In the genomic region with DNA sequence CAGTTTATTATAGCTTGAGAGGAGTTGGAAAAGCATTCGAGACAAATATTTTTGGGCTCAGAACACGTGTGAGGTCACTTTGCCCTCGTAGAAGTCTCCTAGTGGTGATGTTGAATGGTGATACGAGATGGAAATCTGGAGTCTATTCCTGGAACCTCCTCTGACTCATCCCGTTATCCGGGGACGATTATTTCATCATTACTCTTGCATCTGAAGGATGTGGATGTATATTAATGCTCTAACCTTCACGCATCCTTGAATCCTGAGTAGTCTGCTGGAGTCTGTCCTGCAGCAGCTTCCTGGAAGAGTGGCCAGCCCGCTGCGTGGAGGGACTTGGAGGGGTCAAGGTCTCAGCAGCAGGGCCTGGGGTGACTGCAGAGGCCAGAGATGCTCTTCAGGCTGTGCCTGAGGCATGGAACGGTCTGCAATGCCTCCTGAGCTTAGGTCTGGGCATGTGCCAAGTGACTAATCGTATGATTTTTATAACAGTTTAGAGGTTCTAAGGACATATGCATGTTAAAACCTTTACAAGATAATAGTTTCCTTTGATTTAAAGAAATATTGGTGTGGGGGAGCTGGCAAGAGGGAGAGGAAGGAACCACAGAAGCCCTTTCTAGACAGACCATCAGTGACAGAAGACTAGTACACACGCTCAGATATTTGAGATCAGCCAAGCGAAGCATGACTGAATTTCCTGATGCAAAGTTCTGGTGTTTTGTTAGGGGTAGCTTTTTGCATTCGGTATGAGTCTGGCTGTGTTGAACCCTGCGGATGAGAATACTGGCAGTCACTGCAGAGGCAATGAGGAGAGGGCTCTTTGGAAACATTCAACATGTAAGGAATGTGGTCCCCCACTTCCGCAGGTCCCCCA, we compare ENCODE assay signal across 9 cellular contexts.
DNase-seq lines count a peak whose midpoint lies in the region; ATAC-seq and TF ChIP-seq lines count a peak whose summit lies in the region.
"Had no signal": no experiment of that assay in that cellular context is flagged by ENCODE, and none has a peak within 500 bp of the region (broad histone marks: within the 10 kb centered on the region; RNA-seq: fewer than 3 reads in every experiment).

No MANE protein-coding gene starts in this region.

- no peak for TF ChIP-seq POLR2A in body of pancreas (IDR thresholded peaks at IDR 0.05)

- no peaks in the 10 kb centered on the region for H3K79me2 ChIP-seq in osteoblast (ENCODE audit: insufficient read depth, low read length)

- H3K4me2 ChIP-seq in osteoblast (ENCODE audit: insufficient read depth, low read length), result no peak overlapping the region

- TF ChIP-seq CTCF in body of pancreas (IDR thresholded peaks at IDR 0.05), result no peak
- TF ChIP-seq CTCF in osteoblast (IDR thresholded peaks at IDR 0.05; ENCODE audit: extremely low read depth, low read depth, low read length), result no peak

- DNase-seq in body of pancreas, result peak in 1 of 4 donors; percentile 10
- DNase-seq in activated CD4-positive, alpha-beta T cell treated with anti-CD3 and anti-CD28 coated beads, Interleukin-2, amount 50 U/mL, for 48 hours, result no peak
- DNase-seq in osteoblast (ENCODE audit: insufficient read length, low spot score, missing footprints), result no peak
- DNase-seq in stimulated activated CD4-positive, alpha-beta T cell treated with anti-CD3 and anti-CD28 coated beads, Interleukin-15, amount 100 ng/mL, for 24 hours, result no peak
- no peak for DNase-seq in occipital lobe (lab: John Stamatoyannopoulos, UW)

- WGBS in body of pancreas, 2 donors, result 62 to 70% methylated on average over 17 of the region's 17 CpGs

- H3K36me3 ChIP-seq in body of pancreas (replicated peaks in 1 of 2; ENCODE audit: insufficient read depth in 1 of 2, low read depth in 2 of 2), result no peaks in the 10 kb centered on the region
- H3K36me3 ChIP-seq in skeletal muscle tissue (ENCODE audit: control insufficient read depth in 3 of 3, insufficient read depth in 3 of 3, low read length in 3 of 3), result no peaks in the 10 kb centered on the region
- no peaks in the 10 kb centered on the region for H3K36me3 ChIP-seq in osteoblast (ENCODE audit: insufficient read depth, low read length)

- peak overlapping the region in 1 of 3 donors; percentile 46 for H3K9ac ChIP-seq in skeletal muscle tissue (ENCODE audit: low read depth in 1 of 3, low read length in 3 of 3)

- no peak overlapping the region for H3K4me3 ChIP-seq in body of pancreas
- H3K4me3 ChIP-seq in skeletal muscle tissue (ENCODE audit: low read length in 3 of 3), result peak overlapping the region in 1 of 3 donors; percentile 24
- no peak overlapping the region for H3K4me3 ChIP-seq in osteoblast (ENCODE audit: insufficient read depth, low read length)

- H3K4me1 ChIP-seq in body of pancreas (no peaks in the 10 kb centered on the region), skeletal muscle tissue (ENCODE audit: control insufficient read depth in 3 of 3, insufficient read depth in 3 of 3, low read length in 3 of 3) (peaks cover 11 to 21% (median 14%) of the 10 kb centered on the region in 3 donors), osteoblast (ENCODE audit: insufficient read depth, low read length) (no peaks in the 10 kb centered on the region)

- H3K9me3 ChIP-seq in body of pancreas, result no peaks in the 10 kb centered on the region
- no peaks in the 10 kb centered on the region for H3K9me3 ChIP-seq in skeletal muscle tissue (ENCODE audit: control insufficient read depth in 3 of 3, low read length in 3 of 3)
- no peaks in the 10 kb centered on the region for H3K9me3 ChIP-seq in osteoblast (ENCODE audit: low read depth, low read length)

- no peak overlapping the region for H3K27ac ChIP-seq in body of pancreas
- peak overlapping the region; percentile 80 for H3K27ac ChIP-seq in skeletal muscle tissue (ENCODE audit: low read depth, low read length)
- no peak overlapping the region for H3K27ac ChIP-seq in osteoblast (ENCODE audit: low read depth, low read length)

- H3K27me3 ChIP-seq in body of pancreas (no peaks in the 10 kb centered on the region), skeletal muscle tissue (ENCODE audit: control insufficient read depth in 3 of 3, insufficient read depth in 3 of 3, low read length in 3 of 3) (no peaks in the 10 kb centered on the region), osteoblast (ENCODE audit: insufficient read depth, low read length) (no peaks in the 10 kb centered on the region)

- peak; percentile 92 for ATAC-seq in GM18861 (IDR thresholded peaks at IDR 0.05; ENCODE audit: unreplicated experiment)
- peak; percentile 91 for ATAC-seq in HG03103 (IDR thresholded peaks at IDR 0.05; ENCODE audit: low read depth, unreplicated experiment)
- peak; percentile 27 for ATAC-seq in body of pancreas
- ATAC-seq: HCT116 had no signal

- no peak overlapping the region for H2AFZ ChIP-seq in osteoblast (ENCODE audit: low read length)

- intact Hi-C loops in body of pancreas (cut with DNase I), result no loop called here

- no peaks in the 10 kb centered on the region for H4K20me1 ChIP-seq in osteoblast (ENCODE audit: insufficient read depth, low read length)

Comparison
In these comparisons a context has a peak if more than half of its experiments do, and no peak if none do; other contexts are left out.
1. ATAC-seq: peak in every context shown above with its lines; median percentile 92 in GM18861; 91 in HG03103; 27 in body of pancreas.